ENCODE assay signal across 8 cellular contexts in the genomic region with DNA sequence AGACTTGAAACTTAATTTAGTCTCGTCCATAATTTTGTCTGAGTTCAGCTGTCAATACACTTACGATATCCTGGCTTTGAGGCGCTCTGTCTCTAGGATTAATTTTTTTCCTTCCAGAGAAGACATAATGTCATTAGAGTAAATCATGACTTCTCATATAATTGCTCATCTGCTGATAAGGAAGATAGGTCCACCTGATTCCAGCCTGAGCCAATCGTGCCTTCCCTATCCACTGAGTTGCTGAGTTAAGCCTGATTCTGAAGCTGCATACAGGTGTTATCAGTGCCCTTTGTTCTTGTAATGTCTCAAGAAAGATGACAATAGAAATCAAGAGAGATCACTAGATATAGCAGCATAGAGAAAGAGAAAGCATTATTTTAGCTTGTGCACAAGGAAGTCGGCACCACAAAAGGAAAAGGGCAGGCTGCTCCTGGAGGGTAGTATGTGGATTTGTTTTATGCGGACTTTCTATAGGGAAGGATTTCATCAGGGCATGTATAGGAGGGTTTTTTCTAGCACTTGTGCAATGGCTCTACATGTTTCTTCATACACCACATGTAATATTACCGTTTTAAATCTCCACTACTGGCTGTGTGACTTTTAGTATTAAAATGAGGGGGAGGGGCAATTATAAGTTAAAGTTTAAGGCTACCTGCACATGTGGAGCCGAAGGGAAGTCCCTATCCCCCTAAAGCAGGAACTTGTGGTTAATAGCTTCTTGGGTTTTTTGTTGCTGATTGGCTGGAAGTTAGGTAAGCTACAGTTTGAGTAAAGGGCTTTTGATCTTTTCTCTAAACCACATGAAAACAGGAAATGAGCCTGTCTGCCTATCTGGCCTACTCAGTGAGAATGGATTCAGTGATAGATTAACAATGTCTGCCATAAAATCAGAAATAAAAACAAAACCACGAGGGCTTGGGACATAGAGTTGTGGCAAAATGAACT.
A peak's percentile ranks its signal among the peaks of the same experiment; 100 is the strongest.
DNase-seq lines count a peak whose midpoint lies in the region; ATAC-seq and TF ChIP-seq lines count a peak whose summit lies in the region.

No MANE protein-coding gene starts in this region.

- dilution Hi-C loops in mammary epithelial cell (cut with HindIII; ENCODE audit: low sequenced_read_pairs), result loop anchor here (10.0 kb wide), 1 partner anchor 46 kb away; no protein-coding TSS in a partner anchor

- DNase-seq in activated CD8-positive, alpha-beta memory T cell treated with anti-CD3 and anti-CD28 coated beads, Interleukin-2, amount 50 U/mL, for 1 hour (ENCODE audit: extremely low read depth), result peak; percentile 28
- DNase-seq in activated CD8-positive, alpha-beta memory T cell treated with anti-CD3 and anti-CD28 coated beads, Interleukin-2, amount 50 U/mL, for 48 hours, result no peak
- DNase-seq in RPMI8226, result peak; percentile 17
- peak; percentile 7 for DNase-seq in mammary epithelial cell
- DNase-seq in stimulated activated naive CD4-positive, alpha-beta T cell treated with Interleukin-2 at 50 U/mL for 16 hours (lab: John Stamatoyannopoulos, UW), result peak; percentile 1
- no peak for DNase-seq in posterior cingulate gyrus
- no peak for DNase-seq in NCI-H524 (lab: John Stamatoyannopoulos, UW)

- no TSS peak for BruUV-seq in mammary epithelial cell (replicated peaks; lab: Mats Ljungman, UMichigan)

- CTCF ChIA-PET in mammary epithelial cell (lab: Charles Lee; ENCODE audit: low non-redundant PET), result no interaction called here

- no peak overlapping the region for H3K9ac ChIP-seq in mammary epithelial cell (ENCODE audit: insufficient read depth, low read length)

- H3K79me2 ChIP-seq in mammary epithelial cell (ENCODE audit: insufficient read depth, low read length), result no peaks in the 10 kb centered on the region

- WGBS in mammary epithelial cell (ENCODE audit: low coverage, missing lambda C conversion rate), result 46% methylated on average over 9 of the region's 9 CpGs

- H3K4me1 ChIP-seq in mammary epithelial cell (ENCODE audit: insufficient read depth, low read length), result peaks cover 4% of the 10 kb centered on the region

- no peaks in the 10 kb centered on the region for H4K20me1 ChIP-seq in mammary epithelial cell (ENCODE audit: insufficient read depth, low read length)

- ATAC-seq in HG02981 (IDR thresholded peaks at IDR 0.05; ENCODE audit: unreplicated experiment), result peak; percentile 97

- no peak for TF ChIP-seq CTCF in mammary epithelial cell (conservative IDR thresholded peaks at IDR 0.05 in 1 of 2, IDR thresholded peaks at IDR 0.05 in 1 of 2; ENCODE audit: extremely low read depth in 1 of 2, insufficient read depth in 1 of 2, low read depth in 1 of 2, low read length in 2 of 2)

- peak overlapping the region; percentile 36 for H2AFZ ChIP-seq in mammary epithelial cell (ENCODE audit: low read depth, low read length)

- H3K36me3 ChIP-seq in mammary epithelial cell (ENCODE audit: insufficient read depth, low read length), result no peaks in the 10 kb centered on the region

- no peak overlapping the region for H3K4me2 ChIP-seq in mammary epithelial cell (ENCODE audit: insufficient read depth, low read depth, low read length)

- H3K9me3 ChIP-seq in mammary epithelial cell (replicated peaks; ENCODE audit: insufficient read depth, low read length), result peaks cover 4% of the 10 kb centered on the region

- intact Hi-C loops in mammary epithelial cell (cut with micrococcal nuclease) (no loop called here), posterior cingulate gyrus (cut with DNase I) (no loop called here)

- in situ Hi-C loops in mammary epithelial cell (cut with MboI; ENCODE audit: low sequenced_read_pairs in 2 of 2), result no loop called here

- H3K4me3 ChIP-seq in mammary epithelial cell (replicated peaks in 1 of 3; ENCODE audit: insufficient read depth in 1 of 3, low read depth in 2 of 3, low read length in 3 of 3), result no peak overlapping the region

- H3K27me3 ChIP-seq in mammary epithelial cell (ENCODE audit: insufficient read depth, low read length), result no peaks in the 10 kb centered on the region

- H3K27ac ChIP-seq in mammary epithelial cell (ENCODE audit: insufficient read depth, low read depth, low read length), result no peak overlapping the region

Comparison
In these comparisons a context has a peak if more than half of its experiments do, and no peak if none do; other contexts are left out.
1. DNase-seq: peak in activated CD8-positive, alpha-beta memory T cell treated with anti-CD3 and anti-CD28 coated beads, Interleukin-2, amount 50 U/mL, for 1 hour (single experiment), RPMI8226 (single experiment), mammary epithelial cell (single experiment) and stimulated activated naive CD4-positive, alpha-beta T cell treated with Interleukin-2 at 50 U/mL for 16 hours (single experiment); none in activated CD8-positive, alpha-beta memory T cell treated with anti-CD3 and anti-CD28 coated beads, Interleukin-2, amount 50 U/mL, for 48 hours (single experiment), posterior cingulate gyrus (0 of 10) and NCI-H524 (0 of 2).